ENCODE assay signal across 9 cellular contexts in genomic region chr16:2224183-2224486, GRCh38. TPM values are rescaled to one million over a fixed set of nuclear protein-coding genes. Genes with fewer than 3 reads are reported as not detected.
DNase-seq lines count a peak whose midpoint lies in the region; ATAC-seq, FAIRE-seq and TF ChIP-seq lines count a peak whose summit lies in the region.
"Had no signal": no experiment of that assay in that cellular context is flagged by ENCODE, and none has a peak within 500 bp of the region (broad histone marks: within the 10 kb centered on the region; RNA-seq: fewer than 3 reads in every experiment).

No MANE protein-coding gene starts in this region.

- H3K27me3 ChIP-seq in OCI-LY3 (ENCODE audit: low read depth, low read length) (no peaks in the 10 kb centered on the region), endothelial cell of umbilical vein (ENCODE audit: control insufficient read depth in 2 of 2, insufficient read depth in 2 of 2, low read length in 2 of 2) (no peaks in the 10 kb centered on the region)

- BruUV-seq in endothelial cell of umbilical vein (replicated peaks; lab: Mats Ljungman, UMichigan): no TSS peak

- dilution Hi-C loops in endothelial cell of umbilical vein (cut with MboI; ENCODE audit: extremely low pct_ligation_motif_present, low sequenced_read_pairs): no loop called here

- peak overlapping the region; percentile 78 for H3K4me3 Mint-ChIP-seq in activated CD8-positive, alpha-beta memory T cell treated with anti-CD3 and anti-CD28 coated beads, Interleukin-2, amount 10 ng/mL, durations not matched to agents 7 days and 5 days
- H3K4me3 Mint-ChIP-seq in neural crest cell: peak overlapping the region; percentile 90

- intact Hi-C loops in endothelial cell of umbilical vein (cut with micrococcal nuclease): no loop called here

- peak overlapping the region; percentile 76 for H3K27ac Mint-ChIP-seq in activated CD8-positive, alpha-beta memory T cell treated with anti-CD3 and anti-CD28 coated beads, Interleukin-2, amount 10 ng/mL, durations not matched to agents 7 days and 5 days
- H3K27ac Mint-ChIP-seq in neural crest cell (ENCODE audit: unreplicated experiment): peak overlapping the region; percentile 35

- POLR2A ChIA-PET in endothelial cell of umbilical vein (lab: Charles Lee): interaction anchor here (1.0 kb wide), 1 partner anchor 69 kb away, joined by 3 read pairs; the partner anchor contains the start of gene TRAF7

- peaks cover 50% of the 10 kb centered on the region for H3K79me2 ChIP-seq in OCI-LY3 (ENCODE audit: low read length)
- H3K79me2 ChIP-seq in endothelial cell of umbilical vein (ENCODE audit: control insufficient read depth, insufficient read depth, low read length): peaks cover 36% of the 10 kb centered on the region

- peak overlapping the region; percentile 89 for H3K4me2 ChIP-seq in OCI-LY3 (ENCODE audit: low read length)
- peak overlapping the region; percentile 84 for H3K4me2 ChIP-seq in endothelial cell of umbilical vein (ENCODE audit: insufficient read depth, low read length)

- no peaks in the 10 kb centered on the region for H3K9me1 ChIP-seq in endothelial cell of umbilical vein (replicated peaks; ENCODE audit: control insufficient read depth, extremely low read depth, insufficient read depth, low read length)

- H3K9me3 Mint-ChIP-seq in activated CD8-positive, alpha-beta memory T cell treated with anti-CD3 and anti-CD28 coated beads, Interleukin-2, amount 10 ng/mL, durations not matched to agents 7 days and 5 days (ENCODE audit: low read depth): no peaks in the 10 kb centered on the region
- no peaks in the 10 kb centered on the region for H3K9me3 Mint-ChIP-seq in neural crest cell

- H2AFZ ChIP-seq in OCI-LY3 (ENCODE audit: low read depth, low read length) (no peak overlapping the region), endothelial cell of umbilical vein (ENCODE audit: low read depth, low read length) (no peak overlapping the region)

- peaks cover 2% of the 10 kb centered on the region for H3K36me3 ChIP-seq in OCI-LY3 (replicated peaks; ENCODE audit: low read depth, low read length)
- H3K36me3 ChIP-seq in endothelial cell of umbilical vein (ENCODE audit: control insufficient read depth in 2 of 2, extremely low read depth in 1 of 2, insufficient read depth in 2 of 2, low read length in 2 of 2): peaks cover 0 to 4% of the 10 kb centered on the region in 2 experiments

- DNase-seq in activated CD8-positive, alpha-beta memory T cell treated with anti-CD3 and anti-CD28 coated beads, Interleukin-2, amount 10 ng/mL, durations not matched to agents 7 days and 5 days: no peak
- no peak for DNase-seq in activated CD8-positive, alpha-beta memory T cell treated with anti-CD3 and anti-CD28 coated beads, Interleukin-2, amount 50 U/mL, for 4 hours
- DNase-seq in endothelial cell of umbilical vein (ENCODE audit: low read depth, low spot score): peak; percentile 71
- no peak for DNase-seq in neural crest cell (ENCODE audit: low read depth, low spot score)
- no peak for DNase-seq in superior temporal gyrus (ENCODE audit: extremely low spot score)
- no peak for DNase-seq in urothelium cell line (ENCODE audit: low spot score)
- DNase-seq in NCI-H345 treated with DMSO at 0.1 percent for 48 hours (lab: John Stamatoyannopoulos, UW; ENCODE audit: unreplicated experiment): no peak

- H3K9ac ChIP-seq in OCI-LY3 (ENCODE audit: low read length): peak overlapping the region; percentile 86
- peak overlapping the region; percentile 84 for H3K9ac ChIP-seq in endothelial cell of umbilical vein (replicated peaks; ENCODE audit: extremely low read depth, insufficient read depth, low read length)

- H3K9me3 ChIP-seq in OCI-LY3 (ENCODE audit: insufficient read depth, low read length): no peaks in the 10 kb centered on the region
- H3K9me3 ChIP-seq in endothelial cell of umbilical vein (replicated peaks; ENCODE audit: control insufficient read depth, insufficient read depth, low read length): no peaks in the 10 kb centered on the region

- ATAC-seq in activated CD8-positive, alpha-beta memory T cell treated with anti-CD3 and anti-CD28 coated beads, Interleukin-2, amount 10 ng/mL, durations not matched to agents 7 days and 5 days: no peak

- FAIRE-seq in endothelial cell of umbilical vein (lab: Jason Lieb, UNC) (peak; percentile 79), urothelium cell line (lab: Jason Lieb, UNC) (no peak)
- FAIRE-seq: islet of Langerhans had no signal

- CTCF ChIA-PET in activated CD8-positive, alpha-beta memory T cell treated with anti-CD3 and anti-CD28 coated beads, Interleukin-2, amount 10 ng/mL, durations not matched to agents 7 days and 5 days (lab: Charles Lee): interaction anchor here (1.4 kb wide), 1 partner anchor 116 kb away, joined by 3 read pairs; the partner anchor contains the start of gene ABCA3
- CTCF ChIA-PET in endothelial cell of umbilical vein (lab: Charles Lee): no interaction called here

- H3K27ac ChIP-seq in OCI-LY3 (ENCODE audit: low read length): peak overlapping the region; percentile 51
- peak overlapping the region; percentile 41 for H3K27ac ChIP-seq in endothelial cell of umbilical vein (ENCODE audit: insufficient read depth, low read depth, low read length)

- H3K4me1 ChIP-seq in OCI-LY3 (ENCODE audit: low read length) (peaks cover 5% of the 10 kb centered on the region; the same call in 1 of the 2 replicates), endothelial cell of umbilical vein (ENCODE audit: control insufficient read depth, extremely low read depth, insufficient read depth, low read length) (peaks cover 7% of the 10 kb centered on the region)

- no peak for TF ChIP-seq CTCF in OCI-LY3 (IDR thresholded peaks at IDR 0.05; ENCODE audit: low read depth, low read length)
- TF ChIP-seq CTCF in endothelial cell of umbilical vein (IDR thresholded peaks at IDR 0.05; ENCODE audit: extremely low read depth in 1 of 2, insufficient read depth in 1 of 2, low read depth in 1 of 2, low read length in 2 of 2): no peak
- TF ChIP-seq CTCF in neural crest cell (conservative IDR thresholded peaks at IDR 0.05): no peak

- H3K27me3 Mint-ChIP-seq in activated CD8-positive, alpha-beta memory T cell treated with anti-CD3 and anti-CD28 coated beads, Interleukin-2, amount 10 ng/mL, durations not matched to agents 7 days and 5 days: no peaks in the 10 kb centered on the region
- no peaks in the 10 kb centered on the region for H3K27me3 Mint-ChIP-seq in neural crest cell (ENCODE audit: low read depth)

- no peak for TF ChIP-seq POLR2A in endothelial cell of umbilical vein (IDR thresholded peaks at IDR 0.05; ENCODE audit: low read depth, low read length)

- peak overlapping the region; percentile 92 for H3K4me3 ChIP-seq in OCI-LY3 (ENCODE audit: low read length)
- H3K4me3 ChIP-seq in endothelial cell of umbilical vein (replicated peaks in 1 of 3; ENCODE audit: insufficient read depth in 1 of 3, low read depth in 1 of 3, low read length in 3 of 3): peak overlapping the region; percentile 54 to 79 (median 74)

- H3K4me1 Mint-ChIP-seq in activated CD8-positive, alpha-beta memory T cell treated with anti-CD3 and anti-CD28 coated beads, Interleukin-2, amount 10 ng/mL, durations not matched to agents 7 days and 5 days: peaks cover 22% of the 10 kb centered on the region
- peaks cover 15% of the 10 kb centered on the region for H3K4me1 Mint-ChIP-seq in neural crest cell

- no peaks in the 10 kb centered on the region for H3K36me3 Mint-ChIP-seq in activated CD8-positive, alpha-beta memory T cell treated with anti-CD3 and anti-CD28 coated beads, Interleukin-2, amount 10 ng/mL, durations not matched to agents 7 days and 5 days
- H3K36me3 Mint-ChIP-seq in neural crest cell (ENCODE audit: low read depth): no peaks in the 10 kb centered on the region

- H4K20me1 ChIP-seq in OCI-LY3 (ENCODE audit: insufficient read depth, low read length) (peaks cover 13% of the 10 kb centered on the region), endothelial cell of umbilical vein (replicated peaks; ENCODE audit: control insufficient read depth, extremely low read depth, insufficient read depth, low read length) (no peaks in the 10 kb centered on the region)

RNA-seq across cellular contexts. Expression of gene E4F1, which starts 0.7 kb away (rescaled TPM):
- total RNA-seq in activated CD8-positive, alpha-beta memory T cell treated with anti-CD3 and anti-CD28 coated beads, Interleukin-2, amount 10 ng/mL, durations not matched to agents 7 days and 5 days: 10 to 100 TPM; 31.3 to 37.1 TPM
- 31.9 and 32.7 TPM in 2 replicates for total RNA-seq in endothelial cell of umbilical vein
- polyA plus RNA-seq in endothelial cell of umbilical vein: 28.6 and 40.8 TPM in 2 replicates
- 15.3 and 21.3 TPM in 2 replicates for polyA plus RNA-seq in endothelial cell of umbilical vein (2011; cell fraction: cytosol; rRNA removed)
- polyA plus RNA-seq in endothelial cell of umbilical vein (2011; cell fraction: nucleus; rRNA removed): 113 and 122 TPM in 2 replicates
- polyA plus RNA-seq in endothelial cell of umbilical vein (2012): 13.4 and 18.2 TPM in 2 replicates
- 13.7 and 16.1 TPM in 2 replicates for polyA minus RNA-seq in endothelial cell of umbilical vein
- polyA minus RNA-seq in endothelial cell of umbilical vein (2011; cell fraction: cytosol; rRNA and poly(A)+ RNA removed): 15.4 TPM
- polyA minus RNA-seq in endothelial cell of umbilical vein (2011; cell fraction: nucleus; rRNA and poly(A)+ RNA removed): 17.1 and 38.4 TPM in 2 replicates
- total RNA-seq in neural crest cell: 37.5 and 38.9 TPM in 2 replicates

RNA-seq across cellular contexts. Expression of gene PGP, which starts 9.5 kb away (rescaled TPM):
- 10 to 100 TPM; 29.8 to 34.8 TPM for total RNA-seq in activated CD8-positive, alpha-beta memory T cell treated with anti-CD3 and anti-CD28 coated beads, Interleukin-2, amount 10 ng/mL, durations not matched to agents 7 days and 5 days
- total RNA-seq in endothelial cell of umbilical vein (29.6 and 32.0 TPM in 2 replicates), neural crest cell (47.3 and 50.2 TPM in 2 replicates)
- 28.5 and 40.0 TPM in 2 replicates for polyA plus RNA-seq in endothelial cell of umbilical vein
- polyA plus RNA-seq in endothelial cell of umbilical vein (2011; cell fraction: cytosol; rRNA removed): 14.1 and 17.3 TPM in 2 replicates
- 32.2 and 39.9 TPM in 2 replicates for polyA plus RNA-seq in endothelial cell of umbilical vein (2011; cell fraction: nucleus; rRNA removed)
- 18.9 and 19.2 TPM in 2 replicates for polyA plus RNA-seq in endothelial cell of umbilical vein (2012)
- polyA minus RNA-seq in endothelial cell of umbilical vein: 7.7 and 8.7 TPM in 2 replicates
- 25.3 TPM for polyA minus RNA-seq in endothelial cell of umbilical vein (2011; cell fraction: cytosol; rRNA and poly(A)+ RNA removed)
- 8.5 and 13.8 TPM in 2 replicates for polyA minus RNA-seq in endothelial cell of umbilical vein (2011; cell fraction: nucleus; rRNA and poly(A)+ RNA removed)

RNA-seq across cellular contexts. Expression of gene DNASE1L2, which starts 12.1 kb away (rescaled TPM):
- 1 to 10 TPM; 1.5 to 2.0 TPM for total RNA-seq in activated CD8-positive, alpha-beta memory T cell treated with anti-CD3 and anti-CD28 coated beads, Interleukin-2, amount 10 ng/mL, durations not matched to agents 7 days and 5 days
- total RNA-seq in endothelial cell of umbilical vein (1.0 and 1.2 TPM in 2 replicates), neural crest cell (1.6 and 2.6 TPM in 2 replicates)
- polyA plus RNA-seq in endothelial cell of umbilical vein: 0.57 and 1.3 TPM in 2 replicates
- 0.17 and 0.34 TPM in 2 replicates for polyA plus RNA-seq in endothelial cell of umbilical vein (2011; cell fraction: cytosol; rRNA removed)
- polyA plus RNA-seq in endothelial cell of umbilical vein (2011; cell fraction: nucleus; rRNA removed): 1.9 and 2.3 TPM in 2 replicates
- 0.13 and 0.37 TPM in 2 replicates for polyA plus RNA-seq in endothelial cell of umbilical vein (2012)
- polyA minus RNA-seq in endothelial cell of umbilical vein: 0.34 and 1.1 TPM in 2 replicates
- polyA minus RNA-seq in endothelial cell of umbilical vein (2011; cell fraction: cytosol; rRNA and poly(A)+ RNA removed): not detected
- 0.43 and 0.82 TPM in 2 replicates for polyA minus RNA-seq in endothelial cell of umbilical vein (2011; cell fraction: nucleus; rRNA and poly(A)+ RNA removed)

RNA-seq across cellular contexts. Expression of gene BRICD5, which starts 13.5 kb away (rescaled TPM):
- 10 to 100 TPM; 13.2 to 20.4 TPM for total RNA-seq in activated CD8-positive, alpha-beta memory T cell treated with anti-CD3 and anti-CD28 coated beads, Interleukin-2, amount 10 ng/mL, durations not matched to agents 7 days and 5 days
- total RNA-seq in endothelial cell of umbilical vein: 8.4 and 10.2 TPM in 2 replicates
- polyA plus RNA-seq in endothelial cell of umbilical vein: 5.6 and 9.3 TPM in 2 replicates
- polyA plus RNA-seq in endothelial cell of umbilical vein (2011; cell fraction: cytosol; rRNA removed): 0.74 and 1.7 TPM in 2 replicates
- polyA plus RNA-seq in endothelial cell of umbilical vein (2011; cell fraction: nucleus; rRNA removed): 36.8 and 41.2 TPM in 2 replicates
- 3.4 and 7.5 TPM in 2 replicates for polyA plus RNA-seq in endothelial cell of umbilical vein (2012)
- 1.2 and 1.4 TPM in 2 replicates for polyA minus RNA-seq in endothelial cell of umbilical vein
- 2.0 TPM for polyA minus RNA-seq in endothelial cell of umbilical vein (2011; cell fraction: cytosol; rRNA and poly(A)+ RNA removed)
- polyA minus RNA-seq in endothelial cell of umbilical vein (2011; cell fraction: nucleus; rRNA and poly(A)+ RNA removed): 3.2 and 5.7 TPM in 2 replicates
- total RNA-seq in neural crest cell: 31.2 and 32.0 TPM in 2 replicates

RNA-seq across cellular contexts. Expression of gene MLST8, which starts 18.9 kb away (rescaled TPM):
- total RNA-seq in activated CD8-positive, alpha-beta memory T cell treated with anti-CD3 and anti-CD28 coated beads, Interleukin-2, amount 10 ng/mL, durations not matched to agents 7 days and 5 days: 10 to 100 TPM; 38.9 to 45.7 TPM
- total RNA-seq in endothelial cell of umbilical vein (36.9 and 37.0 TPM in 2 replicates), neural crest cell (68.1 and 69.2 TPM in 2 replicates)
- 129 and 181 TPM in 2 replicates for polyA plus RNA-seq in endothelial cell of umbilical vein
- polyA plus RNA-seq in endothelial cell of umbilical vein (2011; cell fraction: cytosol; rRNA removed): 71.5 and 92.6 TPM in 2 replicates
- polyA plus RNA-seq in endothelial cell of umbilical vein (2011; cell fraction: nucleus; rRNA removed): 102 and 105 TPM in 2 replicates
- 45.6 and 48.9 TPM in 2 replicates for polyA plus RNA-seq in endothelial cell of umbilical vein (2012)
- 67.2 and 72.7 TPM in 2 replicates for polyA minus RNA-seq in endothelial cell of umbilical vein
- polyA minus RNA-seq in endothelial cell of umbilical vein (2011; cell fraction: cytosol; rRNA and poly(A)+ RNA removed): 69.1 TPM
- polyA minus RNA-seq in endothelial cell of umbilical vein (2011; cell fraction: nucleus; rRNA and poly(A)+ RNA removed): 35.5 and 46.6 TPM in 2 replicates
